Comparison of ENCODE assay signal across 24 cellular contexts in genomic region chr11:3223932-3224729, GRCh38. TPM values are rescaled to one million over a fixed set of nuclear protein-coding genes. Genes with fewer than 3 reads are reported as not detected.
DNase-seq lines count a peak whose midpoint lies in the region; ATAC-seq, FAIRE-seq and TF ChIP-seq lines count a peak whose summit lies in the region.
"Had no signal": no experiment of that assay in that cellular context is flagged by ENCODE, and none has a peak within 500 bp of the region (broad histone marks: within the 10 kb centered on the region; RNA-seq: fewer than 3 reads in every experiment).

No MANE protein-coding gene starts in this region.

- H3K27me3 Mint-ChIP-seq in nephron (ENCODE audit: low read depth) = peaks cover 48% of the 10 kb centered on the region
- H3K27me3 Mint-ChIP-seq in naive thymus-derived CD4-positive, alpha-beta T cell = peaks cover 0 to 16% (median 7%) of the 10 kb centered on the region in 5 donors

- H3K4me3 ChIP-seq in DND-41 (ENCODE audit: low read depth in 1 of 2, low read length in 2 of 2) (no peak overlapping the region), K562 (no peak overlapping the region)
- H3K4me3 ChIP-seq in naive thymus-derived CD4-positive, alpha-beta T cell (ENCODE audit: low read length) = no peak overlapping the region
- H3K4me3 ChIP-seq: GM23248, SJSA1, tibial artery had no signal

- no peaks in the 10 kb centered on the region for H4K20me1 ChIP-seq in DND-41 (ENCODE audit: insufficient read depth, low read length)
- H4K20me1 ChIP-seq in K562 (replicated peaks; ENCODE audit: control insufficient read depth, insufficient read depth, low read length) = no peaks in the 10 kb centered on the region

- TF ChIP-seq CTCF in DND-41 (IDR thresholded peaks at IDR 0.05; ENCODE audit: borderline replicate concordance, extremely low read depth, low read length, poor library complexity, severe bottlenecking) = no peak
- TF ChIP-seq CTCF in K562 (IDR thresholded peaks at IDR 0.05 in 2 of 3, conservative IDR thresholded peaks at IDR 0.05 in 1 of 3; ENCODE audit: insufficient read depth in 2 of 3, low read depth in 1 of 3, low read length in 3 of 3) = 0 out of 6 replicates have a peak, but pooled peaks of 1 of the 3 experiments have one; percentile 7
- TF ChIP-seq CTCF in nephron (IDR thresholded peaks at IDR 0.05; ENCODE audit: unreplicated experiment in 3 of 3) = peak in 1 of 3 experiments; percentile 7

- no peak for FAIRE-seq in K562 (lab: Jason Lieb, UNC)

- no peak for TF ChIP-seq POLR2A in K562 (conservative IDR thresholded peaks at IDR 0.05)

- no peak for TF ChIP-seq EP300 in K562 (IDR thresholded peaks at IDR 0.05; ENCODE audit: low read length)

- H3K4me3 Mint-ChIP-seq in nephron = no peak overlapping the region
- H3K4me3 Mint-ChIP-seq in naive thymus-derived CD4-positive, alpha-beta T cell = no peak overlapping the region
- H3K4me3 Mint-ChIP-seq: activated B cell treated with CpG ODN at 0.5 μM for 24 hours; stimulated activated naive B cell treated with anti-CD40 and anti-IgM and Interleukin-4, amounts not matched to agents 10 μg/mL and 1 μg/mL and 100 μg/mL, for 72 hours; T-helper 2 cell treated with Interferon-gamma antibody and Interleukin-4, amounts not matched to agents 5 μg/mL and 100 μg/mL, for 36 hours had no signal

- CTCF ChIA-PET in K562 (lab: Yijun Ruan, JAX; ENCODE audit: low intra/inter-chr PET ratio) = no interaction called here
- CTCF ChIA-PET in naive thymus-derived CD4-positive, alpha-beta T cell (lab: Charles Lee) = no interaction called here

- H3K79me2 ChIP-seq in DND-41 (ENCODE audit: insufficient read depth, low read length) = no peaks in the 10 kb centered on the region
- H3K79me2 ChIP-seq in K562 (ENCODE audit: control insufficient read depth, insufficient read depth, low read length) = no peaks in the 10 kb centered on the region

- H3K4me1 Mint-ChIP-seq in nephron = no peaks in the 10 kb centered on the region
- H3K4me1 Mint-ChIP-seq in naive thymus-derived CD4-positive, alpha-beta T cell = peaks cover 3 to 12% (median 9%) of the 10 kb centered on the region in 7 donors
- H3K4me1 Mint-ChIP-seq: activated B cell treated with CpG ODN at 0.5 μM for 24 hours; stimulated activated naive B cell treated with anti-CD40 and anti-IgM and Interleukin-4, amounts not matched to agents 10 μg/mL and 1 μg/mL and 100 μg/mL, for 72 hours had no signal

- peaks cover 23% of the 10 kb centered on the region for H3K4me1 ChIP-seq in DND-41 (ENCODE audit: insufficient read depth, low read length)
- peaks cover 15 to 93% of the 10 kb centered on the region in 2 experiments; a peak in 4 of 5 replicates for H3K4me1 ChIP-seq in K562 (replicated peaks in 1 of 2; ENCODE audit: control insufficient read depth in 2 of 2, insufficient read depth in 2 of 2, low read length in 2 of 2)
- no peaks in the 10 kb centered on the region for H3K4me1 ChIP-seq in naive thymus-derived CD4-positive, alpha-beta T cell (ENCODE audit: control insufficient read depth in 2 of 2, insufficient read depth in 2 of 2, low read length in 2 of 2)
- H3K4me1 ChIP-seq: SJSA1 had no signal

- H3K9me3 Mint-ChIP-seq in nephron = no peaks in the 10 kb centered on the region
- H3K9me3 Mint-ChIP-seq in naive thymus-derived CD4-positive, alpha-beta T cell = no peaks in the 10 kb centered on the region
- H3K9me3 Mint-ChIP-seq: activated B cell treated with CpG ODN at 0.5 μM for 24 hours; stimulated activated naive B cell treated with anti-CD40 and anti-IgM and Interleukin-4, amounts not matched to agents 10 μg/mL and 1 μg/mL and 100 μg/mL, for 72 hours; T-helper 2 cell treated with Interferon-gamma antibody and Interleukin-4, amounts not matched to agents 5 μg/mL and 100 μg/mL, for 36 hours had no signal

- H2AFZ ChIP-seq in DND-41 (ENCODE audit: low read depth, low read length) (no peak overlapping the region), K562 (ENCODE audit: low read depth, low read length) (no peak overlapping the region)
- H2AFZ ChIP-seq: GM23248 had no signal

- DNase-seq in AG08396 (ENCODE audit: low spot score) (peak; percentile 13), DND-41 (peak; percentile 7), K562 (ENCODE audit: extremely low read depth in 1 of 4, low spot score in 3 of 4) (peak in 2 of 4 experiments; percentile 51), dedifferentiated amniotic fluid mesenchymal stem cell (ENCODE audit: extremely low spot score) (no peak), T-helper 2 cell (no peak), medulla oblongata (ENCODE audit: extremely low spot score) (no peak)
- no peak for DNase-seq in naive thymus-derived CD4-positive, alpha-beta T cell
- DNase-seq: activated B cell treated with CpG ODN at 0.5 μM for 24 hours; activated effector memory CD4-positive, alpha-beta T cell treated with Interleukin-2 at 50 U/mL for 16 hours; COR-L47; dermis blood vessel endothelial cell; EL; foreskin fibroblast; GM23248; left cardiac atrium; NCI-H1436 treated with DMSO at 0.1 percent for 48 hours; NCI-H69; stimulated activated naive B cell treated with anti-CD40 and anti-IgM and Interleukin-4, amounts not matched to agents 10 μg/mL and 1 μg/mL and 100 μg/mL, for 72 hours had no signal

- no peak overlapping the region for H3K9ac ChIP-seq in DND-41 (ENCODE audit: low read depth, low read length)
- H3K9ac ChIP-seq in K562 (ENCODE audit: insufficient read depth in 1 of 2, low read depth in 2 of 2, low read length in 2 of 2) = no peak overlapping the region; a peak in 1 of 4 replicates
- H3K9ac ChIP-seq: GM23248 had no signal

- POLR2A ChIA-PET in K562 (lab: Yijun Ruan, JAX) = interaction anchor here (0.6 to 2.9 kb wide), 5 partner anchors 11 to 1739 kb away, joined by 3 to 13 read pairs (median 3); no protein-coding TSS in a partner anchor
- POLR2A ChIA-PET in naive thymus-derived CD4-positive, alpha-beta T cell (lab: Charles Lee) = no interaction called here

- 52% methylated on average over 15 of the region's 15 CpGs for WGBS in K562 (ENCODE audit: insufficient coverage, low coverage, missing lambda C conversion rate)

- no peak overlapping the region for H3K4me2 ChIP-seq in DND-41 (ENCODE audit: insufficient read depth, low read length)
- H3K4me2 ChIP-seq in K562 (ENCODE audit: insufficient read depth, low read length) = no peak overlapping the region

- H3K27me3 ChIP-seq in DND-41 (ENCODE audit: insufficient read depth, low read length, poor library complexity) (no peaks in the 10 kb centered on the region), K562 (ENCODE audit: control insufficient read depth in 2 of 2, insufficient read depth in 2 of 2, low read length in 2 of 2) (no peaks in the 10 kb centered on the region)
- H3K27me3 ChIP-seq in naive thymus-derived CD4-positive, alpha-beta T cell (ENCODE audit: control insufficient read depth in 2 of 2, insufficient read depth in 2 of 2, low read length in 2 of 2) = no peaks in the 10 kb centered on the region

- no peak for ATAC-seq in DND-41 (ENCODE audit: insufficient read depth, low read depth)
- peak; percentile 54 for ATAC-seq in K562
- ATAC-seq in naive thymus-derived CD4-positive, alpha-beta T cell = no peak
- ATAC-seq: left cardiac atrium, right cardiac atrium had no signal

- H3K36me3 ChIP-seq in DND-41 (ENCODE audit: insufficient read depth, low read length) = no peaks in the 10 kb centered on the region
- no peaks in the 10 kb centered on the region for H3K36me3 ChIP-seq in K562 (ENCODE audit: control insufficient read depth, insufficient read depth, low read length)
- no peaks in the 10 kb centered on the region for H3K36me3 ChIP-seq in naive thymus-derived CD4-positive, alpha-beta T cell (ENCODE audit: control insufficient read depth in 2 of 3, insufficient read depth in 3 of 3, low read length in 3 of 3)
- H3K36me3 ChIP-seq: SJSA1, tibial artery had no signal

- H3K36me3 Mint-ChIP-seq in nephron (ENCODE audit: low read depth) = no peaks in the 10 kb centered on the region
- H3K36me3 Mint-ChIP-seq in naive thymus-derived CD4-positive, alpha-beta T cell = no peaks in the 10 kb centered on the region
- H3K36me3 Mint-ChIP-seq: stimulated activated naive B cell treated with anti-CD40 and anti-IgM and Interleukin-4, amounts not matched to agents 10 μg/mL and 1 μg/mL and 100 μg/mL, for 72 hours had no signal

- no peaks in the 10 kb centered on the region for H3K9me1 ChIP-seq in K562 (ENCODE audit: control insufficient read depth, insufficient read depth, low read length)

- H3K27ac ChIP-seq in DND-41 (ENCODE audit: low read length) = no peak overlapping the region
- no peak overlapping the region for H3K27ac ChIP-seq in K562 (ENCODE audit: extremely low read depth, low read depth, low read length)
- no peak overlapping the region for H3K27ac ChIP-seq in naive thymus-derived CD4-positive, alpha-beta T cell (ENCODE audit: low read depth, low read length)
- H3K27ac ChIP-seq: epithelial cell of prostate, GM23248, SJSA1, tibial artery had no signal

- in situ Hi-C loops in K562 (cut with MboI) = no loop called here

- TF ChIP-seq RAD21 in K562 (CRISPR knock-in tag; conservative IDR thresholded peaks at IDR 0.05 in 1 of 2, IDR thresholded peaks at IDR 0.05 in 1 of 2) = no peak

- no TSS peak for BruUV-seq in K562 (replicated peaks; lab: Mats Ljungman, UMichigan)

- H3K9me3 ChIP-seq in DND-41 (ENCODE audit: insufficient read depth, low read length, severe bottlenecking) (no peaks in the 10 kb centered on the region), K562 (replicated peaks; ENCODE audit: control insufficient read depth, insufficient read depth, low read depth, low read length) (no peaks in the 10 kb centered on the region)
- H3K9me3 ChIP-seq in naive thymus-derived CD4-positive, alpha-beta T cell (ENCODE audit: control insufficient read depth in 2 of 3, low read length in 3 of 3) = no peaks in the 10 kb centered on the region
- H3K9me3 ChIP-seq: SJSA1, tibial artery had no signal

- intact Hi-C loops in K562 (cut with micrococcal nuclease) = no loop called here
- intact Hi-C loops in naive thymus-derived CD4-positive, alpha-beta T cell (cut with micrococcal nuclease) = no loop called here

- peak overlapping the region in 2 of 3 experiments; percentile 30 to 93 for H3K27ac Mint-ChIP-seq in nephron
- no peak overlapping the region for H3K27ac Mint-ChIP-seq in naive thymus-derived CD4-positive, alpha-beta T cell
- H3K27ac Mint-ChIP-seq: activated B cell treated with CpG ODN at 0.5 μM for 24 hours; stimulated activated naive B cell treated with anti-CD40 and anti-IgM and Interleukin-4, amounts not matched to agents 10 μg/mL and 1 μg/mL and 100 μg/mL, for 72 hours; T-helper 2 cell treated with Interferon-gamma antibody and Interleukin-4, amounts not matched to agents 5 μg/mL and 100 μg/mL, for 36 hours had no signal

RNA-seq across cellular contexts. Expression of gene MRGPRG, which starts 5.5 kb away (rescaled TPM):
- total RNA-seq in K562 (2011; cell fraction: chromatin; rRNA removed; ENCODE audit: low replicate concordance) = not detected in 2 replicates
- not detected in 2 replicates for total RNA-seq in K562 (2011; cell fraction: nucleolus; rRNA removed)
- total RNA-seq in K562 (2011; cell fraction: nucleoplasm; rRNA removed) = not detected in 2 replicates
- total RNA-seq in K562 (2014; rRNA removed) (not detected in 2 replicates), K562 (2014; rRNA removed; fragmentation: Illumina TruSeq; extraction: Trizol) (not detected in 2 replicates), K562 (2015; rRNA removed; fragmentation: Illumina TruSeq; extraction: Trizol) (not detected in 2 replicates), K562 (2021) (not detected in 2 replicates)
- polyA plus RNA-seq in K562 (2011; rRNA removed) (not detected in 2 replicates), K562 (2014; fragmentation: Illumina TruSeq; extraction: Trizol) (not detected in 2 replicates), K562 (2014; fragmentation: Nextera tagmentation; extraction: Ambion mirVana) (not detected), K562 (2014; rRNA removed) (not detected in 2 replicates)
- not detected in 2 replicates for polyA plus RNA-seq in K562 (2011; cell fraction: cytosol; rRNA removed)
- polyA plus RNA-seq in K562 (2011; cell fraction: nucleus; rRNA removed) = not detected in 2 replicates
- polyA plus RNA-seq in K562 (2012) = not detected in 2 replicates
- polyA minus RNA-seq in K562 (2011; rRNA and poly(A)+ RNA removed) = not detected in 2 replicates
- not detected in 2 replicates for polyA minus RNA-seq in K562 (2011; cell fraction: cytosol; rRNA and poly(A)+ RNA removed)
- polyA minus RNA-seq in K562 (2011; cell fraction: nucleus; rRNA and poly(A)+ RNA removed) = not detected in 2 replicates
- not detected for total RNA-seq in naive thymus-derived CD4-positive, alpha-beta T cell
- polyA plus RNA-seq in naive thymus-derived CD4-positive, alpha-beta T cell = not detected
- total RNA-seq: activated B cell treated with CpG ODN at 0.5 μM for 24 hours, dermis blood vessel endothelial cell, GM23248, left cardiac atrium, right cardiac atrium, SJSA1 had no signal
- polyA plus RNA-seq: GM23248, right cardiac atrium had no signal

RNA-seq across cellular contexts. Expression of gene MRGPRE, which starts 8.1 kb away (rescaled TPM):
- total RNA-seq in K562 (2011; cell fraction: chromatin; rRNA removed; ENCODE audit: low replicate concordance) = not detected in 2 replicates
- total RNA-seq in K562 (2011; cell fraction: nucleolus; rRNA removed) = not detected in 2 replicates
- total RNA-seq in K562 (2011; cell fraction: nucleoplasm; rRNA removed) = not detected in 2 replicates
- not detected in 2 replicates for total RNA-seq in K562 (2014; rRNA removed)
- total RNA-seq in K562 (2014; rRNA removed; fragmentation: Illumina TruSeq; extraction: Trizol) = not detected in 2 replicates
- total RNA-seq in K562 (2015; rRNA removed; fragmentation: Illumina TruSeq; extraction: Trizol) = not detected in 2 replicates
- not detected in 2 replicates for total RNA-seq in K562 (2021)
- polyA plus RNA-seq in K562 (2011; rRNA removed) = not detected in 2 replicates
- polyA plus RNA-seq in K562 (2011; cell fraction: cytosol; rRNA removed) = 0.09 TPM in 1 of 2 replicates, not detected in the other
- polyA plus RNA-seq in K562 (2011; cell fraction: nucleus; rRNA removed) = not detected in 2 replicates
- not detected in 2 replicates for polyA plus RNA-seq in K562 (2012)
- not detected in 2 replicates for polyA plus RNA-seq in K562 (2014; fragmentation: Illumina TruSeq; extraction: Trizol)
- polyA plus RNA-seq in K562 (2014; fragmentation: Nextera tagmentation; extraction: Ambion mirVana) = not detected
- not detected in 2 replicates for polyA plus RNA-seq in K562 (2014; rRNA removed)
- not detected in 2 replicates for polyA minus RNA-seq in K562 (2011; rRNA and poly(A)+ RNA removed)
- polyA minus RNA-seq in K562 (2011; cell fraction: cytosol; rRNA and poly(A)+ RNA removed) = not detected in 2 replicates
- not detected in 2 replicates for polyA minus RNA-seq in K562 (2011; cell fraction: nucleus; rRNA and poly(A)+ RNA removed)
- not detected for total RNA-seq in naive thymus-derived CD4-positive, alpha-beta T cell
- not detected for polyA plus RNA-seq in naive thymus-derived CD4-positive, alpha-beta T cell
- total RNA-seq: activated B cell treated with CpG ODN at 0.5 μM for 24 hours, dermis blood vessel endothelial cell, GM23248, SJSA1 had no signal
- polyA plus RNA-seq: GM23248 had no signal

RNA-seq across cellular contexts. Expression of gene OSBPL5, which starts 59.0 kb away (rescaled TPM):
- total RNA-seq in K562 (2011; cell fraction: chromatin; rRNA removed; ENCODE audit: low replicate concordance) = 40.9 and 87.7 TPM in 2 replicates
- 31.7 and 40.8 TPM in 2 replicates for total RNA-seq in K562 (2011; cell fraction: nucleolus; rRNA removed)
- 28.2 and 35.2 TPM in 2 replicates for total RNA-seq in K562 (2011; cell fraction: nucleoplasm; rRNA removed)
- 6.6 and 8.0 TPM in 2 replicates for total RNA-seq in K562 (2014; rRNA removed)
- 1.4 and 2.4 TPM in 2 replicates for total RNA-seq in K562 (2014; rRNA removed; fragmentation: Illumina TruSeq; extraction: Trizol)
- 6.4 and 6.5 TPM in 2 replicates for total RNA-seq in K562 (2015; rRNA removed; fragmentation: Illumina TruSeq; extraction: Trizol)
- 14.3 and 14.8 TPM in 2 replicates for total RNA-seq in K562 (2021)
- 3.2 and 7.5 TPM in 2 replicates for polyA plus RNA-seq in K562 (2011; rRNA removed)
- 3.8 and 6.2 TPM in 2 replicates for polyA plus RNA-seq in K562 (2011; cell fraction: cytosol; rRNA removed)
- polyA plus RNA-seq in K562 (2011; cell fraction: nucleus; rRNA removed) = 22.7 and 40.1 TPM in 2 replicates
- 7.8 and 10.2 TPM in 2 replicates for polyA plus RNA-seq in K562 (2012)
- 3.1 and 4.6 TPM in 2 replicates for polyA plus RNA-seq in K562 (2014; fragmentation: Illumina TruSeq; extraction: Trizol)
- under 1 TPM; 0.06 to 0.10 TPM for polyA plus RNA-seq in K562 (2014; fragmentation: Nextera tagmentation; extraction: Ambion mirVana)
- 6.6 and 11.9 TPM in 2 replicates for polyA plus RNA-seq in K562 (2014; rRNA removed)
- 1.6 and 1.9 TPM in 2 replicates for polyA minus RNA-seq in K562 (2011; rRNA and poly(A)+ RNA removed)
- polyA minus RNA-seq in K562 (2011; cell fraction: cytosol; rRNA and poly(A)+ RNA removed) = 5.9 and 6.9 TPM in 2 replicates
- 13.1 and 15.5 TPM in 2 replicates for polyA minus RNA-seq in K562 (2011; cell fraction: nucleus; rRNA and poly(A)+ RNA removed)
- total RNA-seq in naive thymus-derived CD4-positive, alpha-beta T cell = 10 to 100 TPM in 2 of 5 experiments, 1 to 10 TPM in 3; 3.7 to 76.7 (median 6.5) TPM
- 1 to 10 TPM in 1 of 2 donors, under 1 TPM in 1; 0.51 to 2.7 TPM for polyA plus RNA-seq in naive thymus-derived CD4-positive, alpha-beta T cell
- total RNA-seq: activated B cell treated with CpG ODN at 0.5 μM for 24 hours had no signal

Comparison
In these comparisons a context has a peak if more than half of its experiments do, and no peak if none do; other contexts are left out.
1. DNase-seq: peak in AG08396 (single experiment) and DND-41 (single experiment); none in dedifferentiated amniotic fluid mesenchymal stem cell (single experiment), T-helper 2 cell (0 of 5), naive thymus-derived CD4-positive, alpha-beta T cell (0 of 9) and medulla oblongata (single experiment).
2. H3K27ac Mint-ChIP-seq: peak in nephron (2 of 3); none in naive thymus-derived CD4-positive, alpha-beta T cell (0 of 9).